ENCODE assay signal across 1 cellular context in the genomic region with DNA sequence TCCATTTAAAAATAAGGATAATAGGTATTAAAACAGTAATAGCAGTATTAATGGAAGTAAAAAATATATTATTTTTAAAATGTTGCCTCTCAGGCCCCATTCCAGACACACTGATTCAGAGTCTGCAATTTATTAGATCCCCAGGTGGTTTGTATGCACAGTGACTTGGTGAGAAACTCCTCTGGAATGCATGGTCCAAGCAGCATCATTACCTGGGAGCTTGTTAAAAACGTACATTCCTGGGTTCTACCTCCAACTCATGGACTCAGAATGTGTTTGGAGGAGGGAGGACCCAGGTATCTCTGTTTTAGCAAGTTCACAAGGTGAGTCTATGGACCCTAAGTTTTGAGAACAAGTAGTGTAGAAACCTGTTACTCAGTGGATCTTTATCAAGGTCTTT.
TF ChIP-seq lines count a peak whose summit lies in the region.

No MANE protein-coding gene starts in this region.

TF ChIP-seq in H1, 55 proteins besides CTCF, POLR2A, EP300 and RAD21:
- TF ChIP-seq ATF2 (IDR thresholded peaks at IDR 0.05; ENCODE audit: low read length) (no peak), ASH2L (IDR thresholded peaks at IDR 0.05; ENCODE audit: low read length) (no peak), SIX5 (IDR thresholded peaks at IDR 0.05; ENCODE audit: low read depth, low read length) (no peak), BACH1 (IDR thresholded peaks at IDR 0.05; ENCODE audit: low read length) (no peak), SP4 (IDR thresholded peaks at IDR 0.05; ENCODE audit: low read length) (no peak), POU5F1 (IDR thresholded peaks at IDR 0.05; ENCODE audit: low read depth, low read length) (no peak), CHD7 (IDR thresholded peaks at IDR 0.05; ENCODE audit: insufficient replicate concordance, low read length) (no peak)
